ENCODE assay signal across 1 cellular context in the genomic region with DNA sequence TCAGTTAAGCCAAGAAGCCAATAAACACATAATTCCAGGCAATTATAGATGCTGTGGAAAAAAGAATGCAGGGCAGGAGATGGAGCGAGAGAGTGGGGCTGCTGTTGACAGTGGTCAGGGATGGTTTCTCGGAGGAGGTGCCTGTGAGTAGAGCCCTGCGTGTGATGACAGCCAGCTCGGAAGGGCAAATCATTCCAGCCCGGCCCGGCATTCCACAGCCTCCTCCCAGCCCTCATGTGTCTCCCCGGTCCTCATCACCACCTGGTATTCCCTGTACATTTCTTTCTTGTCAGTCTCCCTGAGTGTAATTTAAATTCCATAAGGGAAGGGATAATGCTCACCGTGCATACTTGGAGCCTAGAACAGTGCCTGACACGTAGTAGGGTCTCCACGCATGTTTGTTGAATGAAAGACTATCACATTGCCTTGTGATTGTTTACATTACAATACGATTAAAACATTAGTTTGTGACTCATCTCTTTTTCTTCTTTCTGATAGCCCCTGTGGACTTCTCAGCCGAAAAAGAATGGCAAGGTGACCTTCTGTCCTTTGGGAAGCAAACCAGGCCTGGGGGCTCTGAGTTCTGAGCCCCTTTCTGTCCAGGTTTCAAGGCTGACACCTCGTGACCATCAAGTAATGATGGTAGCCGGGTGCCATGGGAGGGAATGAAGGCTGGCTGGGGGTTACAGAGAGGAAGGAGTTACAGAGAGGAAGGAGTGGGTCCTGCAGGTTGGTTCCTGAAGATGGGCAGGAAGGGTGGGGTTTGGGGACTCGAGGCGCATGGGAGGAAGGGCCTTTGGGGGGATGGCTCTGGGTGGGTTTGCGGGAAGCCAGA.
TF ChIP-seq lines count a peak whose summit lies in the region.

No MANE protein-coding gene starts in this region.

TF ChIP-seq in WTC11, 78 proteins besides CTCF, POLR2A, EP300 and RAD21 (continued from another document):
- TF ChIP-seq, protein P1, sequence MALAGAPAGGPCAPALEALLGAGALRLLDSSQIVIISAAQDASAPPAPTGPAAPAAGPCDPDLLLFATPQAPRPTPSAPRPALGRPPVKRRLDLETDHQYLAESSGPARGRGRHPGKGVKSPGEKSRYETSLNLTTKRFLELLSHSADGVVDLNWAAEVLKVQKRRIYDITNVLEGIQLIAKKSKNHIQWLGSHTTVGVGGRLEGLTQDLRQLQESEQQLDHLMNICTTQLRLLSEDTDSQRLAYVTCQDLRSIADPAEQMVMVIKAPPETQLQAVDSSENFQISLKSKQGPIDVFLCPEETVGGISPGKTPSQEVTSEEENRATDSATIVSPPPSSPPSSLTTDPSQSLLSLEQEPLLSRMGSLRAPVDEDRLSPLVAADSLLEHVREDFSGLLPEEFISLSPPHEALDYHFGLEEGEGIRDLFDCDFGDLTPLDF (CRISPR knock-in tag; IDR thresholded peaks at IDR 0.05): no peak
- TF ChIP-seq SOX15 (CRISPR knock-in tag; IDR thresholded peaks at IDR 0.05) (no peak), JAZF1 (CRISPR knock-in tag; IDR thresholded peaks at IDR 0.05) (no peak)
